Comparison of ENCODE assay signal across 1 cellular context in the genomic region with DNA sequence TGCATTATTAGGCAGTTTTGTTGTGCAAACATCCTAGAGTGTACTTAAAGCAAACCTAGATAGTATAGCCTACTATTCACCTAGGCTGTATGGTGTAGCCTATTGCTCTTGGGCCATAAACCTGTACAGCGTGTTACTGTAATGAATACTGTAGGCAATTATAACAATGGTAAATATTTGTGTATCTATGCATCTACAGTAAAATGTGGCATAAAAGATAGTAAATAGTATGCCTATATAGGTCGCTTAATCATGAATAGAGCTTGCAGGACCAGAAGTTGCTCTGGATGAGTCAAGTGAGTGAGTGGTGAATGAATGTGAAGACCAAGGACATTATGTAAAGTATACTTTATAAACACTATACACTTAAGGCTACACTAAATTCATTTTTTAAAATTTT.
TF ChIP-seq lines count a peak whose summit lies in the region.

No MANE protein-coding gene starts in this region.

TF ChIP-seq in K562, 482 proteins besides CTCF, POLR2A, EP300 and RAD21 (continued from another document):
- TF ChIP-seq, protein P1, sequence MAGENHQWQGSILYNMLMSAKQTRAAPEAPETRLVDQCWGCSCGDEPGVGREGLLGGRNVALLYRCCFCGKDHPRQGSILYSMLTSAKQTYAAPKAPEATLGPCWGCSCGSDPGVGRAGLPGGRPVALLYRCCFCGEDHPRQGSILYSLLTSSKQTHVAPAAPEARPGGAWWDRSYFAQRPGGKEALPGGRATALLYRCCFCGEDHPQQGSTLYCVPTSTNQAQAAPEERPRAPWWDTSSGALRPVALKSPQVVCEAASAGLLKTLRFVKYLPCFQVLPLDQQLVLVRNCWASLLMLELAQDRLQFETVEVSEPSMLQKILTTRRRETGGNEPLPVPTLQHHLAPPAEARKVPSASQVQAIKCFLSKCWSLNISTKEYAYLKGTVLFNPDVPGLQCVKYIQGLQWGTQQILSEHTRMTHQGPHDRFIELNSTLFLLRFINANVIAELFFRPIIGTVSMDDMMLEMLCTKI (IDR thresholded peaks at IDR 0.05; ENCODE audit: partially characterized antibody): no peak
- no peak for TF ChIP-seq ESRRB (CRISPR knock-in tag; IDR thresholded peaks at IDR 0.05; ENCODE audit: borderline replicate concordance)
- TF ChIP-seq, protein P2, sequence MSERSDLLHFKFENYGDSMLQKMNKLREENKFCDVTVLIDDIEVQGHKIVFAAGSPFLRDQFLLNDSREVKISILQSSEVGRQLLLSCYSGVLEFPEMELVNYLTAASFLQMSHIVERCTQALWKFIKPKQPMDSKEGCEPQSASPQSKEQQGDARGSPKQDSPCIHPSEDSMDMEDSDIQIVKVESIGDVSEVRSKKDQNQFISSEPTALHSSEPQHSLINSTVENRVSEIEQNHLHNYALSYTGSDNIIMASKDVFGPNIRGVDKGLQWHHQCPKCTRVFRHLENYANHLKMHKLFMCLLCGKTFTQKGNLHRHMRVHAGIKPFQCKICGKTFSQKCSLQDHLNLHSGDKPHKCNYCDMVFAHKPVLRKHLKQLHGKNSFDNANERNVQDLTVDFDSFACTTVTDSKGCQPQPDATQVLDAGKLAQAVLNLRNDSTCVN (CRISPR knock-in tag; IDR thresholded peaks at IDR 0.05): no peak
